In the genomic region with DNA sequence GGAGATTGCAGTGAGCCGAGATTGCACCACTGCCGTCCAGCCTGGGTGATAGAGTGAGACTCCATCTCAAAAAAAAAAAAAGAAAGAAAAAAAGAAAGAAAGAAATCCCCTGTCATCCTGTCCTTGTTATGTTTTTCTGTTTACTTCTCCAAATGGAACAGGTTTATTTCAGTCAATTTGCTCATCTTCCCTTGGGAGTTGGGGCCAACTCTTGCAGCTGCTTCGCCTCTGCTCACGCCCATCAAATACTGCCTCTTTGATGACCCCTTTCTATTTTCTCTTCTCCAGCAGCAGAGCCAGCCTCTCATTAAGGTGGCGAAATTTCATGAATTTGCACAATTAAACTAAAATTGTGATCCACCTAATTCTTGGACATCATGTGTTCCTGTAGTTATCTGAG, we compare ENCODE assay signal across 15 cellular contexts.
A peak's percentile ranks its signal among the peaks of the same experiment; 100 is the strongest.
DNase-seq lines count a peak whose midpoint lies in the region; ATAC-seq and TF ChIP-seq lines count a peak whose summit lies in the region.
"Had no signal": no experiment of that assay in that cellular context is flagged by ENCODE, and none has a peak within 500 bp of the region (broad histone marks: within the 10 kb centered on the region; RNA-seq: fewer than 3 reads in every experiment).

No MANE protein-coding gene starts in this region.

- H3K27ac ChIP-seq in right atrium auricular region = no peak overlapping the region
- no peak overlapping the region for H3K27ac ChIP-seq in esophagus muscularis mucosa (replicated peaks in 1 of 4)
- H3K27ac ChIP-seq: C4-2B had no signal

- TF ChIP-seq CTCF in right atrium auricular region (IDR thresholded peaks at IDR 0.05) (no peak), esophagus muscularis mucosa (IDR thresholded peaks at IDR 0.05) (no peak)

- no peaks in the 10 kb centered on the region for H3K4me1 ChIP-seq in right atrium auricular region
- H3K4me1 ChIP-seq in esophagus muscularis mucosa = no peaks in the 10 kb centered on the region
- H3K4me1 ChIP-seq: Caco-2 had no signal

- TF ChIP-seq EP300 in esophagus muscularis mucosa (IDR thresholded peaks at IDR 0.05) = no peak

- H3K9me3 ChIP-seq in right atrium auricular region (no peaks in the 10 kb centered on the region), esophagus muscularis mucosa (no peaks in the 10 kb centered on the region)
- H3K9me3 ChIP-seq: Caco-2 had no signal

- ATAC-seq in left ventricle myocardium superior (peak; percentile 12), sciatic nerve (peak; percentile 56), left lobe of liver (no peak)
- ATAC-seq: GM12878 had no signal

- 71% methylated on average over 5 of the region's 5 CpGs for WGBS in esophagus muscularis mucosa

- DNase-seq in left ventricle myocardium superior (no peak), right atrium auricular region (ENCODE audit: low spot score) (no peak), esophagus muscularis mucosa (ENCODE audit: extremely low spot score) (peak; percentile 39), sciatic nerve (ENCODE audit: low spot score) (no peak), left lobe of liver (ENCODE audit: low spot score) (no peak), D341Med (ENCODE audit: low spot score) (no peak), GOT3 (lab: John Stamatoyannopoulos, UW) (no peak)
- DNase-seq: Caco-2; CD4-positive, alpha-beta T cell; DMS53; DND-41; EL; H9 had no signal

- TF ChIP-seq POLR2A in esophagus muscularis mucosa (IDR thresholded peaks at IDR 0.05; ENCODE audit: low read depth) = no peak

- H3K36me3 ChIP-seq in right atrium auricular region (no peaks in the 10 kb centered on the region), esophagus muscularis mucosa (no peaks in the 10 kb centered on the region)

- H3K4me3 ChIP-seq in right atrium auricular region = no peak overlapping the region
- H3K4me3 ChIP-seq in esophagus muscularis mucosa = no peak overlapping the region
- H3K4me3 ChIP-seq: GM12878 had no signal

- H3K27me3 ChIP-seq in right atrium auricular region (no peaks in the 10 kb centered on the region), esophagus muscularis mucosa (no peaks in the 10 kb centered on the region)

- intact Hi-C loops in left ventricle myocardium superior (cut with micrococcal nuclease) (no loop called here), esophagus muscularis mucosa (cut with DNase I) (no loop called here), sciatic nerve (cut with DNase I) (no loop called here)
